Comparison of ENCODE assay signal across 1 cellular context in the genomic region with DNA sequence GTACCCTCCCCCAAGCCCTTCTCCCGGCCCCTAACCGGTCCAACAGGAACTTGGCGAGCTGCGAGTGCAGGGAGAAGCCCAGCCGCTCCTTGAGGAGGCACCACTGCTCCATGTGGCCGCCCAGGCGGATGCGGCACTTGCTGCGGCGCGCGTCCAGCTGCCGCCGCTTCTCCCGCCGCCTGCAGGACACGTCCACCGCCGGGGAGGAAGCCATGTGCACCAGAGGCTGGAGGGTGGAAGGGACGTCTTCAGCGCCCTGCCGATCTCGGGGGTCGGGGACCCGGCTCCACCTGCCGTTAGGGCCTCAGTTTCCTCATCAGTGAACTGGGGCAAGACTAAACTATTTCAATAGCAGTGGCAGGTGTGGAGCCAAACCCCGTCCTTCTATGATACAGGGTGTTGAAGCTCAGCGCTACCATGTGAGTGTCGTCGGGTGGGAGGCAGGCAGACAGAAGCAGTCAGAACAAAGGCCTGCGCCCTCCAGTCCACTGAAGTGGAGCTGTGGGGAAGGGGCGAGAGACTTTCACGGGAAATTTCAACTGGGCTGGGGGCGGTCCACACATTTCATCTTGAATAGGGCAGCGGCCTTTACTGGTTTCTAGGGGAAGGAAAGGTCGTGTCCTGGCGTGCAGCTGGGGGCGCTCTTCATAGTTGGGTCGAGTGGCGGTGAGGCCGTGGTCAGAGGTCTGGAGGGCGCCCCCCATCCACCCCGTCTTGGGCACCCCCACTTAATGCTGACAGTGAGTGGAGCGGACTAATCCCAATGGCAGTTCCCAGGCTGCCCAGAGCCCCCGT.
TF ChIP-seq lines count a peak whose summit lies in the region.

No MANE protein-coding gene starts in this region.

TF ChIP-seq in HepG2, 621 proteins besides CTCF, POLR2A, EP300 and RAD21 (continued from another document):
- TF ChIP-seq ZNF256 (CRISPR knock-in tag; conservative IDR thresholded peaks at IDR 0.05) (0 out of 2 replicates have a peak, but pooled peaks have one; percentile 41), SKI (IDR thresholded peaks at IDR 0.05; ENCODE audit: partially characterized antibody) (no peak), ZNF572 (CRISPR knock-in tag; IDR thresholded peaks at IDR 0.05) (peak; percentile 84; the same call in 1 of the 2 replicates), GZF1 (CRISPR knock-in tag; IDR thresholded peaks at IDR 0.05) (no peak), RELA (CRISPR knock-in tag; IDR thresholded peaks at IDR 0.05) (no peak), ATF7-NPFF (CRISPR knock-in tag; IDR thresholded peaks at IDR 0.05; ENCODE audit: low read depth) (no peak), NONO (IDR thresholded peaks at IDR 0.05) (no peak), NONO (CRISPR knock-in tag; conservative IDR thresholded peaks at IDR 0.05) (peak; percentile 37), CBX5 (CRISPR knock-in tag; IDR thresholded peaks at IDR 0.05; ENCODE audit: borderline replicate concordance) (0 out of 2 replicates have a peak, but pooled peaks have one; percentile 37), ZNF766 (CRISPR knock-in tag; IDR thresholded peaks at IDR 0.05; ENCODE audit: borderline replicate concordance) (no peak), PHF8 (CRISPR knock-in tag; IDR thresholded peaks at IDR 0.05) (peak; percentile 64), SIN3A (IDR thresholded peaks at IDR 0.05; ENCODE audit: borderline replicate concordance, low read depth, low read length) (no peak), ZNF678 (CRISPR knock-in tag; IDR thresholded peaks at IDR 0.05) (no peak; the same call in 1 of the 2 replicates), MTF2 (CRISPR knock-in tag; IDR thresholded peaks at IDR 0.05; ENCODE audit: borderline replicate concordance) (no peak), SOX13 (IDR thresholded peaks at IDR 0.05) (no peak), SOX13 (CRISPR knock-in tag; conservative IDR thresholded peaks at IDR 0.05 in 1 of 2, IDR thresholded peaks at IDR 0.05 in 1 of 2) (no peak), ZNF761 (CRISPR knock-in tag; conservative IDR thresholded peaks at IDR 0.05) (no peak; the same call in 1 of the 2 replicates)
- TF ChIP-seq, protein P1, sequence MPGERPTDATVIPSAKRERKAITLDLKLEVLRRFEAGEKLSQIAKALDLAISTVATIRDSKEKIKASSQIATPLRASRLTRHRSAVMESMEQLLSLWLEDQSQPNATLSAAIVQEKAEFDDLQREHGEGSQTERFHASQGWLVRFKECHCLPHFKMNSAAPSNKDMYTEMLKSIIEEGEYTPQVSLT (CRISPR knock-in tag; IDR thresholded peaks at IDR 0.05; ENCODE audit: borderline replicate concordance, low read depth), result no peak
- TF ChIP-seq, protein P2, sequence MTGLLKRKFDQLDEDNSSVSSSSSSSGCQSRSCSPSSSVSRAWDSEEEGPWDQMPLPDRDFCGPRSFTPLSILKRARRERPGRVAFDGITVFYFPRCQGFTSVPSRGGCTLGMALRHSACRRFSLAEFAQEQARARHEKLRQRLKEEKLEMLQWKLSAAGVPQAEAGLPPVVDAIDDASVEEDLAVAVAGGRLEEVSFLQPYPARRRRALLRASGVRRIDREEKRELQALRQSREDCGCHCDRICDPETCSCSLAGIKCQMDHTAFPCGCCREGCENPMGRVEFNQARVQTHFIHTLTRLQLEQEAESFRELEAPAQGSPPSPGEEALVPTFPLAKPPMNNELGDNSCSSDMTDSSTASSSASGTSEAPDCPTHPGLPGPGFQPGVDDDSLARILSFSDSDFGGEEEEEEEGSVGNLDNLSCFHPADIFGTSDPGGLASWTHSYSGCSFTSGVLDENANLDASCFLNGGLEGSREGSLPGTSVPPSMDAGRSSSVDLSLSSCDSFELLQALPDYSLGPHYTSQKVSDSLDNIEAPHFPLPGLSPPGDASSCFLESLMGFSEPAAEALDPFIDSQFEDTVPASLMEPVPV (CRISPR knock-in tag; IDR thresholded peaks at IDR 0.05), result no peak
- TF ChIP-seq, protein P3, sequence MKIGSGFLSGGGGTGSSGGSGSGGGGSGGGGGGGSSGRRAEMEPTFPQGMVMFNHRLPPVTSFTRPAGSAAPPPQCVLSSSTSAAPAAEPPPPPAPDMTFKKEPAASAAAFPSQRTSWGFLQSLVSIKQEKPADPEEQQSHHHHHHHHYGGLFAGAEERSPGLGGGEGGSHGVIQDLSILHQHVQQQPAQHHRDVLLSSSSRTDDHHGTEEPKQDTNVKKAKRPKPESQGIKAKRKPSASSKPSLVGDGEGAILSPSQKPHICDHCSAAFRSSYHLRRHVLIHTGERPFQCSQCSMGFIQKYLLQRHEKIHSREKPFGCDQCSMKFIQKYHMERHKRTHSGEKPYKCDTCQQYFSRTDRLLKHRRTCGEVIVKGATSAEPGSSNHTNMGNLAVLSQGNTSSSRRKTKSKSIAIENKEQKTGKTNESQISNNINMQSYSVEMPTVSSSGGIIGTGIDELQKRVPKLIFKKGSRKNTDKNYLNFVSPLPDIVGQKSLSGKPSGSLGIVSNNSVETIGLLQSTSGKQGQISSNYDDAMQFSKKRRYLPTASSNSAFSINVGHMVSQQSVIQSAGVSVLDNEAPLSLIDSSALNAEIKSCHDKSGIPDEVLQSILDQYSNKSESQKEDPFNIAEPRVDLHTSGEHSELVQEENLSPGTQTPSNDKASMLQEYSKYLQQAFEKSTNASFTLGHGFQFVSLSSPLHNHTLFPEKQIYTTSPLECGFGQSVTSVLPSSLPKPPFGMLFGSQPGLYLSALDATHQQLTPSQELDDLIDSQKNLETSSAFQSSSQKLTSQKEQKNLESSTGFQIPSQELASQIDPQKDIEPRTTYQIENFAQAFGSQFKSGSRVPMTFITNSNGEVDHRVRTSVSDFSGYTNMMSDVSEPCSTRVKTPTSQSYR (CRISPR knock-in tag; IDR thresholded peaks at IDR 0.05; ENCODE audit: borderline replicate concordance), result no peak
- TF ChIP-seq, protein P4, sequence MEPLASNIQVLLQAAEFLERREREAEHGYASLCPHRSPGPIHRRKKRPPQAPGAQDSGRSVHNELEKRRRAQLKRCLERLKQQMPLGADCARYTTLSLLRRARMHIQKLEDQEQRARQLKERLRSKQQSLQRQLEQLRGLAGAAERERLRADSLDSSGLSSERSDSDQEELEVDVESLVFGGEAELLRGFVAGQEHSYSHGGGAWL (CRISPR knock-in tag; IDR thresholded peaks at IDR 0.05), result peak; percentile 47; the same call in 1 of the 2 replicates
- TF ChIP-seq, protein P5, sequence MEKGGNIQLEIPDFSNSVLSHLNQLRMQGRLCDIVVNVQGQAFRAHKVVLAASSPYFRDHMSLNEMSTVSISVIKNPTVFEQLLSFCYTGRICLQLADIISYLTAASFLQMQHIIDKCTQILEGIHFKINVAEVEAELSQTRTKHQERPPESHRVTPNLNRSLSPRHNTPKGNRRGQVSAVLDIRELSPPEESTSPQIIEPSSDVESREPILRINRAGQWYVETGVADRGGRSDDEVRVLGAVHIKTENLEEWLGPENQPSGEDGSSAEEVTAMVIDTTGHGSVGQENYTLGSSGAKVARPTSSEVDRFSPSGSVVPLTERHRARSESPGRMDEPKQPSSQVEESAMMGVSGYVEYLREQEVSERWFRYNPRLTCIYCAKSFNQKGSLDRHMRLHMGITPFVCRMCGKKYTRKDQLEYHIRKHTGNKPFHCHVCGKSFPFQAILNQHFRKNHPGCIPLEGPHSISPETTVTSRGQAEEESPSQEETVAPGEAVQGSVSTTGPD (CRISPR knock-in tag; IDR thresholded peaks at IDR 0.05), result 0 out of 2 replicates have a peak, but pooled peaks have one; percentile 32
- TF ChIP-seq, protein P6, sequence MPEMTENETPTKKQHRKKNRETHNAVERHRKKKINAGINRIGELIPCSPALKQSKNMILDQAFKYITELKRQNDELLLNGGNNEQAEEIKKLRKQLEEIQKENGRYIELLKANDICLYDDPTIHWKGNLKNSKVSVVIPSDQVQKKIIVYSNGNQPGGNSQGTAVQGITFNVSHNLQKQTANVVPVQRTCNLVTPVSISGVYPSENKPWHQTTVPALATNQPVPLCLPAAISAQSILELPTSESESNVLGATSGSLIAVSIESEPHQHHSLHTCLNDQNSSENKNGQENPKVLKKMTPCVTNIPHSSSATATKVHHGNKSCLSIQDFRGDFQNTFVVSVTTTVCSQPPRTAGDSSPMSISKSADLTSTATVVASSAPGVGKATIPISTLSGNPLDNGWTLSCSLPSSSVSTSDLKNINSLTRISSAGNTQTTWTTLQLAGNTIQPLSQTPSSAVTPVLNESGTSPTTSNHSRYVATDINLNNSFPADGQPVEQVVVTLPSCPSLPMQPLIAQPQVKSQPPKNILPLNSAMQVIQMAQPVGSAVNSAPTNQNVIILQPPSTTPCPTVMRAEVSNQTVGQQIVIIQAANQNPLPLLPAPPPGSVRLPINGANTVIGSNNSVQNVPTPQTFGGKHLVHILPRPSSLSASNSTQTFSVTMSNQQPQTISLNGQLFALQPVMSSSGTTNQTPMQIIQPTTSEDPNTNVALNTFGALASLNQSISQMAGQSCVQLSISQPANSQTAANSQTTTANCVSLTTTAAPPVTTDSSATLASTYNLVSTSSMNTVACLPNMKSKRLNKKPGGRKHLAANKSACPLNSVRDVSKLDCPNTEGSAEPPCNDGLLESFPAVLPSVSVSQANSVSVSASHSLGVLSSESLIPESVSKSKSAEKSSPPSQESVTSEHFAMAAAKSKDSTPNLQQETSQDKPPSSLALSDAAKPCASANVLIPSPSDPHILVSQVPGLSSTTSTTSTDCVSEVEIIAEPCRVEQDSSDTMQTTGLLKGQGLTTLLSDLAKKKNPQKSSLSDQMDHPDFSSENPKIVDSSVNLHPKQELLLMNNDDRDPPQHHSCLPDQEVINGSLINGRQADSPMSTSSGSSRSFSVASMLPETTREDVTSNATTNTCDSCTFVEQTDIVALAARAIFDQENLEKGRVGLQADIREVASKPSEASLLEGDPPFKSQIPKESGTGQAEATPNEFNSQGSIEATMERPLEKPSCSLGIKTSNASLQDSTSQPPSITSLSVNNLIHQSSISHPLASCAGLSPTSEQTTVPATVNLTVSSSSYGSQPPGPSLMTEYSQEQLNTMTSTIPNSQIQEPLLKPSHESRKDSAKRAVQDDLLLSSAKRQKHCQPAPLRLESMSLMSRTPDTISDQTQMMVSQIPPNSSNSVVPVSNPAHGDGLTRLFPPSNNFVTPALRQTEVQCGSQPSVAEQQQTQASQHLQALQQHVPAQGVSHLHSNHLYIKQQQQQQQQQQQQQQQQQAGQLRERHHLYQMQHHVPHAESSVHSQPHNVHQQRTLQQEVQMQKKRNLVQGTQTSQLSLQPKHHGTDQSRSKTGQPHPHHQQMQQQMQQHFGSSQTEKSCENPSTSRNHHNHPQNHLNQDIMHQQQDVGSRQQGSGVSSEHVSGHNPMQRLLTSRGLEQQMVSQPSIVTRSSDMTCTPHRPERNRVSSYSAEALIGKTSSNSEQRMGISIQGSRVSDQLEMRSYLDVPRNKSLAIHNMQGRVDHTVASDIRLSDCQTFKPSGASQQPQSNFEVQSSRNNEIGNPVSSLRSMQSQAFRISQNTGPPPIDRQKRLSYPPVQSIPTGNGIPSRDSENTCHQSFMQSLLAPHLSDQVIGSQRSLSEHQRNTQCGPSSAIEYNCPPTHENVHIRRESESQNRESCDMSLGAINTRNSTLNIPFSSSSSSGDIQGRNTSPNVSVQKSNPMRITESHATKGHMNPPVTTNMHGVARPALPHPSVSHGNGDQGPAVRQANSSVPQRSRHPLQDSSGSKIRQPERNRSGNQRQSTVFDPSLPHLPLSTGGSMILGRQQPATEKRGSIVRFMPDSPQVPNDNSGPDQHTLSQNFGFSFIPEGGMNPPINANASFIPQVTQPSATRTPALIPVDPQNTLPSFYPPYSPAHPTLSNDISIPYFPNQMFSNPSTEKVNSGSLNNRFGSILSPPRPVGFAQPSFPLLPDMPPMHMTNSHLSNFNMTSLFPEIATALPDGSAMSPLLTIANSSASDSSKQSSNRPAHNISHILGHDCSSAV (CRISPR knock-in tag; IDR thresholded peaks at IDR 0.05; ENCODE audit: borderline replicate concordance), result no peak
- TF ChIP-seq, protein P7, sequence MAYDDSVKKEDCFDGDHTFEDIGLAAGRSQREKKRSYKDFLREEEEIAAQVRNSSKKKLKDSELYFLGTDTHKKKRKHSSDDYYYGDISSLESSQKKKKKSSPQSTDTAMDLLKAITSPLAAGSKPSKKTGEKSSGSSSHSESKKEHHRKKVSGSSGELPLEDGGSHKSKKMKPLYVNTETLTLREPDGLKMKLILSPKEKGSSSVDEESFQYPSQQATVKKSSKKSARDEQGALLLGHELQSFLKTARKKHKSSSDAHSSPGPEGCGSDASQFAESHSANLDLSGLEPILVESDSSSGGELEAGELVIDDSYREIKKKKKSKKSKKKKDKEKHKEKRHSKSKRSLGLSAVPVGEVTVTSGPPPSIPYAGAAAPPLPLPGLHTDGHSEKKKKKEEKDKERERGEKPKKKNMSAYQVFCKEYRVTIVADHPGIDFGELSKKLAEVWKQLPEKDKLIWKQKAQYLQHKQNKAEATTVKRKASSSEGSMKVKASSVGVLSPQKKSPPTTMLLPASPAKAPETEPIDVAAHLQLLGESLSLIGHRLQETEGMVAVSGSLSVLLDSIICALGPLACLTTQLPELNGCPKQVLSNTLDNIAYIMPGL (CRISPR knock-in tag; IDR thresholded peaks at IDR 0.05; ENCODE audit: borderline replicate concordance in 1 of 2, low read depth in 1 of 2), result peak; percentile 17 to 95; a peak in 2 of 4 replicates
